ENCODE assay signal across 29 cellular contexts in genomic region chr15:51212239-51212638, GRCh38.
"Had no signal": no experiment of that assay in that cellular context is flagged by ENCODE, and none has a peak within 500 bp of the region (broad histone marks: within the 10 kb centered on the region; RNA-seq: fewer than 3 reads in every experiment).

No MANE protein-coding gene starts in this region.

- H3K4me3 Mint-ChIP-seq: dendritic cell treated with granulocyte-macrophage colony-stimulating factor and Interleukin-4, amounts not matched to agents 40 ng/mL and 50 ng/mL, for 4 days; effector memory CD8-positive, alpha-beta T cell; endodermal cell had no signal

- H3K36me3 ChIP-seq: colonic mucosa, esophagus muscularis mucosa, esophagus squamous epithelium, gastrocnemius medialis, gastroesophageal sphincter, heart left ventricle, heart right ventricle had no signal

- H3K4me3 ChIP-seq: colonic mucosa, coronary artery, dorsolateral prefrontal cortex, esophagus muscularis mucosa, esophagus squamous epithelium, gastrocnemius medialis, gastroesophageal sphincter, heart left ventricle, heart right ventricle had no signal

- DNase-seq: colonic mucosa; cortex of kidney; dermis blood vessel endothelial cell; dorsolateral prefrontal cortex; effector CD4-positive, alpha-beta T cell; effector CD8-positive, alpha-beta T cell; effector memory CD4-positive, alpha-beta T cell; effector memory CD8-positive, alpha-beta T cell; endodermal cell; erythroblast; esophagus squamous epithelium; foreskin fibroblast; foreskin keratinocyte; foreskin melanocyte; gastrocnemius medialis; glutamatergic neuron; head of caudate nucleus; heart left ventricle; heart right ventricle had no signal

- H3K27ac ChIP-seq: colonic mucosa, coronary artery, dorsolateral prefrontal cortex, epithelial cell of prostate, esophagus muscularis mucosa, esophagus squamous epithelium, foreskin keratinocyte, gastrocnemius medialis, gastroesophageal sphincter, heart left ventricle, heart right ventricle had no signal

- H3K9me3 Mint-ChIP-seq: dendritic cell treated with granulocyte-macrophage colony-stimulating factor and Interleukin-4, amounts not matched to agents 40 ng/mL and 50 ng/mL, for 4 days; effector memory CD8-positive, alpha-beta T cell; endodermal cell had no signal

- ATAC-seq: effector memory CD8-positive, alpha-beta T cell; esophagus mucosa; foreskin keratinocyte; gastrocnemius medialis; gastroesophageal sphincter; heart left ventricle; heart right ventricle had no signal

- H3K4me1 ChIP-seq: colonic mucosa, esophagus muscularis mucosa, esophagus squamous epithelium, foreskin keratinocyte, gastrocnemius medialis, gastroesophageal sphincter, heart left ventricle, heart right ventricle had no signal

- FAIRE-seq: colon, endometrium, endothelial cell of umbilical vein, frontal cortex had no signal

- H3K27me3 ChIP-seq: colonic mucosa, dorsolateral prefrontal cortex, esophagus muscularis mucosa, gastrocnemius medialis, gastroesophageal sphincter had no signal

- H3K9me3 ChIP-seq: colonic mucosa, esophagus muscularis mucosa, esophagus squamous epithelium, gastrocnemius medialis, gastroesophageal sphincter, heart left ventricle, heart right ventricle had no signal

- H3K27ac Mint-ChIP-seq: dendritic cell treated with granulocyte-macrophage colony-stimulating factor and Interleukin-4, amounts not matched to agents 40 ng/mL and 50 ng/mL, for 4 days; effector memory CD8-positive, alpha-beta T cell; endodermal cell had no signal
